ENCODE assay signal across 8 cellular contexts in genomic region chr4:141133146-141134006, GRCh38. TPM values are rescaled to one million over a fixed set of nuclear protein-coding genes. Genes with fewer than 3 reads are reported as not detected.
A peak's percentile ranks its signal among the peaks of the same experiment; 100 is the strongest.
DNase-seq lines count a peak whose midpoint lies in the region; ATAC-seq and TF ChIP-seq lines count a peak whose summit lies in the region.

RNF150 (minus strand) TSS chr4:141133469.

- ATAC-seq in GM18870 (IDR thresholded peaks at IDR 0.05; ENCODE audit: unreplicated experiment) (peak; percentile 57), HG03175 (IDR thresholded peaks at IDR 0.05; ENCODE audit: unreplicated experiment) (peak; percentile 63)
- peak; percentile 86 to 90 for ATAC-seq in stimulated activated naive B cell treated with anti-CD40 and anti-IgM and Interleukin-4, amounts not matched to agents 10 μg/mL and 1 μg/mL and 100 μg/mL, for 72 hours (replicated peaks)

- no peak for TF ChIP-seq POLR2A in esophagus muscularis mucosa (IDR thresholded peaks at IDR 0.05; ENCODE audit: low read depth)

- no peaks in the 10 kb centered on the region for H3K36me3 ChIP-seq in esophagus muscularis mucosa

- TF ChIP-seq EP300 in esophagus muscularis mucosa (IDR thresholded peaks at IDR 0.05), result no peak

- intact Hi-C loops in esophagus muscularis mucosa (cut with DNase I), result loop anchor here (1.0 to 10.0 kb wide), 4 partner anchors 136 to 759 kb away; partner anchors contain the start of gene SCOC

- H3K36me3 Mint-ChIP-seq in stimulated activated naive B cell treated with anti-CD40 and anti-IgM and Interleukin-4, amounts not matched to agents 10 μg/mL and 1 μg/mL and 100 μg/mL, for 72 hours, result no peaks in the 10 kb centered on the region

- H3K4me1 Mint-ChIP-seq in stimulated activated naive B cell treated with anti-CD40 and anti-IgM and Interleukin-4, amounts not matched to agents 10 μg/mL and 1 μg/mL and 100 μg/mL, for 72 hours, result peaks cover 7 to 21% of the 10 kb centered on the region in 2 donors

- 5% methylated on average over 21 of the region's 50 CpGs for WGBS in esophagus muscularis mucosa

- no peaks in the 10 kb centered on the region for H3K27me3 ChIP-seq in esophagus muscularis mucosa

- peaks cover 64 to 74% of the 10 kb centered on the region in 2 donors for H3K27me3 Mint-ChIP-seq in stimulated activated naive B cell treated with anti-CD40 and anti-IgM and Interleukin-4, amounts not matched to agents 10 μg/mL and 1 μg/mL and 100 μg/mL, for 72 hours

- TF ChIP-seq CTCF in esophagus muscularis mucosa (IDR thresholded peaks at IDR 0.05), result peak; percentile 64 to 73 (median 71)

- H3K4me3 ChIP-seq in esophagus muscularis mucosa, result peak within 1 kb of the TSS; percentile 78 to 95 (median 90)

- H3K27ac ChIP-seq in esophagus muscularis mucosa (replicated peaks in 1 of 4), result peak within 1 kb of the TSS; percentile 89 to 95 (median 92)

- peak within 1 kb of the TSS; percentile 90 to 94 for H3K4me3 Mint-ChIP-seq in stimulated activated naive B cell treated with anti-CD40 and anti-IgM and Interleukin-4, amounts not matched to agents 10 μg/mL and 1 μg/mL and 100 μg/mL, for 72 hours

- H3K4me1 ChIP-seq in esophagus muscularis mucosa, result peaks cover 11 to 41% (median 37%) of the 10 kb centered on the region in 4 donors

- peak within 1 kb of the TSS; percentile 74 for H3K27ac Mint-ChIP-seq in stimulated activated naive B cell treated with anti-CD40 and anti-IgM and Interleukin-4, amounts not matched to agents 10 μg/mL and 1 μg/mL and 100 μg/mL, for 72 hours

- DNase-seq in AML-193 (lab: John Stamatoyannopoulos, UW) (peak; percentile 42 to 51), NCI-H2227 treated with DMSO at 0.1 percent for 48 hours (lab: John Stamatoyannopoulos, UW) (peak; percentile 88), esophagus muscularis mucosa (ENCODE audit: extremely low spot score) (peak; percentile 96), middle frontal gyrus (ENCODE audit: extremely low spot score, low spot score) (peak; percentile 60)
- peak; percentile 15 for DNase-seq in activated CD8-positive, alpha-beta memory T cell treated with anti-CD3 and anti-CD28 coated beads, Interleukin-2, amount 50 U/mL, for 4 hours
- peak; percentile 71 for DNase-seq in stimulated activated naive B cell treated with anti-CD40 and anti-IgM and Interleukin-4, amounts not matched to agents 10 μg/mL and 1 μg/mL and 100 μg/mL, for 72 hours

- no peaks in the 10 kb centered on the region for H3K9me3 Mint-ChIP-seq in stimulated activated naive B cell treated with anti-CD40 and anti-IgM and Interleukin-4, amounts not matched to agents 10 μg/mL and 1 μg/mL and 100 μg/mL, for 72 hours

- H3K9me3 ChIP-seq in esophagus muscularis mucosa, result no peaks in the 10 kb centered on the region

RNA-seq across cellular contexts. Expression of gene RNF150, which starts in this region (rescaled TPM):
- total RNA-seq in esophagus muscularis mucosa, result 10 to 100 TPM; 33.1 to 53.3 (median 43.6) TPM

Comparison
In these comparisons a context has a peak if more than half of its experiments do, and no peak if none do; other contexts are left out.
1. Peak in every context shown above with its lines: DNase-seq, ATAC-seq, H3K4me3 ChIP-seq and H3K27ac ChIP-seq.
2. DNase-seq: peak in every context shown above with its lines; median percentile 96 in esophagus muscularis mucosa; 88 in NCI-H2227 treated with DMSO at 0.1 percent for 48 hours; 71 in stimulated activated naive B cell treated with anti-CD40 and anti-IgM and Interleukin-4, amounts not matched to agents 10 μg/mL and 1 μg/mL and 100 μg/mL, for 72 hours; 60 in middle frontal gyrus; 46 in AML-193; 15 in activated CD8-positive, alpha-beta memory T cell treated with anti-CD3 and anti-CD28 coated beads, Interleukin-2, amount 50 U/mL, for 4 hours.